8 cellular contexts compared by ENCODE assay signal in the genomic region with DNA sequence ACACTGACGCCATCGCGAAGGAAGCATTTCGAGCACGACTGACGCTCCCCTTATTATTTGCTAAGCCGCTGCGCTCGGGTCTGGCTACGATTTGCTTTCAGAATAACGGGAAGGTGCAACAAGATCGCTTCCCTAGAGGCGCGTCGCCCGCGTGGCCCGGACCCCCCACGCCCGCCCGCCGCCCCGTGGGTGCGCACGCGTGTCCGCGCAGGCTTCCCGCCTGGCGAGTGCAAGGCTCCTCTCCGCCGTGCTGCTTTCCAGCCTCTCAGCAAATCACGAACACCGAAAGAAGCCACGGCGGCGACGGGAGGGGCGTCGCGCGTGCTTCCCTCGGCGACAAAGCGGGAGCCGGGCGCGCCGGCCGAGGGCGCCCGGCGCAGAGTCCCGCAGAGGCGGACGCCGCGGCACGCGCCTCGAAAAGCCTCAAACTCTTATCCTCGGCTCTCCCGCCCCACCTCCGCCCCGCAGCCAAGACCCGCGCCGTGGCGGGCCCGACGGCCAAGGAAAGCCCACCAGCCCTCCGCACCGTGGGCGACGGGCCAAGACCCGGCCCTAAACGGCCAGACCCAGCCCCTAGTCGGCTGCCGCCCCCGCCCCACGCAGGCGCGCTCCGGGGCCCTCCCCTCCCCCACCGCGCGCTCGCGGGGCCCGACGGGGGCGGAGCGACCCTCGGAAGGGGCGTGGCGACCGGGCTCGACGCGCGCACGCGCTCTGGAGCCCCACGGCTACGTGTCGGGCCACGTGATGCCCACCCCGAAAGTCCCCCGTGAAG. TPM values are rescaled to one million over a fixed set of nuclear protein-coding genes. Genes with fewer than 3 reads are reported as not detected.
A peak's percentile ranks its signal among the peaks of the same experiment; 100 is the strongest.
DNase-seq lines count a peak whose midpoint lies in the region; ATAC-seq and TF ChIP-seq lines count a peak whose summit lies in the region.

No MANE protein-coding gene starts in this region.

- H3K4me3 ChIP-seq in WI38 (ENCODE audit: low read depth, low read length) (peak overlapping the region; percentile 71), breast epithelium (peak overlapping the region; percentile 95 to 99 (median 97)), skin epidermis (peak overlapping the region; percentile 56 to 99 (median 81))

- H3K27ac ChIP-seq in breast epithelium (peak overlapping the region; percentile 99 to 100), skin epidermis (peak overlapping the region; percentile 86 to 100 (median 98))

- H3K36me3 ChIP-seq in breast epithelium: no peaks in the 10 kb centered on the region

- peak; percentile 47 for ATAC-seq in HG02588 (IDR thresholded peaks at IDR 0.05; ENCODE audit: unreplicated experiment)

- peak; percentile 28 for TF ChIP-seq POLR2A in breast epithelium (IDR thresholded peaks at IDR 0.05)

- H3K9me3 ChIP-seq in breast epithelium: no peaks in the 10 kb centered on the region

- no peak for TF ChIP-seq CTCF in WI38 (IDR thresholded peaks at IDR 0.05; ENCODE audit: low read depth, low read length)
- TF ChIP-seq CTCF in breast epithelium (IDR thresholded peaks at IDR 0.05): no peak

- no peaks in the 10 kb centered on the region for H3K4me1 ChIP-seq in breast epithelium

- no peaks in the 10 kb centered on the region for H3K27me3 ChIP-seq in breast epithelium

- DNase-seq in NCI-H2081 (lab: John Stamatoyannopoulos, UW) (peak; percentile 56 to 73), NCI-H2081 treated with DMSO at 0.1 percent for 48 hours (lab: John Stamatoyannopoulos, UW) (no peak), NCI-H1105 (lab: John Stamatoyannopoulos, UW) (peak; percentile 91), breast epithelium (ENCODE audit: low spot score in 2 of 2) (peak; percentile 81 to 82), iPS-NIHi7 (ENCODE audit: extremely low spot score) (peak; percentile 83)

- intact Hi-C loops in breast epithelium (cut with DNase I; ENCODE audit: low total_unique reads): loop anchor here (10.0 kb wide), 1 partner anchor 229 kb away; no protein-coding TSS in a partner anchor

RNA-seq across cellular contexts. Expression of a gene that starts 1.0 kb away (rescaled TPM):
- total RNA-seq in breast epithelium: 100 to 1,000 TPM; 158 to 304 (median 172) TPM
